In genomic region chr10:3018247-3018646, GRCh38 we compare ENCODE assay signal across 35 cellular contexts. TPM values are rescaled to one million over a fixed set of nuclear protein-coding genes. Genes with fewer than 3 reads are reported as not detected.
DNase-seq lines count a peak whose midpoint lies in the region; ATAC-seq, FAIRE-seq and TF ChIP-seq lines count a peak whose summit lies in the region.
"Had no signal": no experiment of that assay in that cellular context is flagged by ENCODE, and none has a peak within 500 bp of the region (broad histone marks: within the 10 kb centered on the region; RNA-seq: fewer than 3 reads in every experiment).

No MANE protein-coding gene starts in this region.

- H4K20me1 ChIP-seq in PC-3 (ENCODE audit: low read length) = no peaks in the 10 kb centered on the region
- H4K20me1 ChIP-seq: BLaER1; BLaER1 treated with 17β-estradiol and CSF1 and Interleukin-3, amounts not matched to agents 10 nM and 100 nM had no signal

- H3K9me2 ChIP-seq in PC-3 (replicated peaks; ENCODE audit: low read length) = no peaks in the 10 kb centered on the region

- H3K9me3 ChIP-seq in HEK293 (ENCODE audit: control insufficient read depth, insufficient read depth, low read depth, low read length) = no peaks in the 10 kb centered on the region
- H3K9me3 ChIP-seq in upper lobe of right lung = no peaks in the 10 kb centered on the region
- no peaks in the 10 kb centered on the region for H3K9me3 ChIP-seq in PC-3 (ENCODE audit: low read length)
- H3K9me3 ChIP-seq: BE2C, BLaER1, Caco-2 had no signal

- H3K36me3 Mint-ChIP-seq in osteocyte (ENCODE audit: unreplicated experiment) = no peaks in the 10 kb centered on the region
- H3K36me3 Mint-ChIP-seq: CD14-positive monocyte; CD4-positive, alpha-beta memory T cell; CD4-positive, CD25-positive, alpha-beta regulatory T cell; CD8-positive, alpha-beta T cell had no signal

- H3K4me3 ChIP-seq in HEK293 (ENCODE audit: low read depth, low read length) (no peak overlapping the region), bronchial epithelial cell (ENCODE audit: low read depth, low read length) (no peak overlapping the region), upper lobe of right lung (no peak overlapping the region), PC-3 (ENCODE audit: low read length) (no peak overlapping the region)
- H3K4me3 ChIP-seq: A549; BLaER1; BLaER1 treated with 17β-estradiol and CSF1 and Interleukin-3, amounts not matched to agents 10 nM and 100 nM had no signal

- H3K36me3 ChIP-seq in HEK293 (ENCODE audit: control insufficient read depth in 2 of 2, insufficient read depth in 1 of 2, low read length in 2 of 2) = no peaks in the 10 kb centered on the region
- no peaks in the 10 kb centered on the region for H3K36me3 ChIP-seq in bronchial epithelial cell (ENCODE audit: control insufficient read depth, insufficient read depth, low read length)
- no peaks in the 10 kb centered on the region for H3K36me3 ChIP-seq in upper lobe of right lung
- H3K36me3 ChIP-seq in PC-3 (ENCODE audit: low read depth, low read length) = no peaks in the 10 kb centered on the region
- H3K36me3 ChIP-seq: BE2C; BLaER1; BLaER1 treated with 17β-estradiol and CSF1 and Interleukin-3, amounts not matched to agents 10 nM and 100 nM had no signal

- POLR2A ChIA-PET in HEK293 (lab: Yijun Ruan, JAX) = no interaction called here
- POLR2A ChIA-PET in PC-3 (lab: Charles Lee; ENCODE audit: unreplicated experiment) = no interaction called here

- peaks cover 22% of the 10 kb centered on the region for H3K27me3 Mint-ChIP-seq in osteocyte (ENCODE audit: unreplicated experiment)

- CTCF ChIA-PET in HEK293 (lab: Yijun Ruan, JAX) = interaction anchor here (1.0 kb wide), 1 partner anchor 26 kb away, joined by 3 read pairs; no protein-coding TSS in a partner anchor
- CTCF ChIA-PET in PC-3 (lab: Charles Lee) = no interaction called here

- no peaks in the 10 kb centered on the region for H3K4me1 ChIP-seq in HEK293 (ENCODE audit: control insufficient read depth, insufficient read depth, low read length)
- no peaks in the 10 kb centered on the region for H3K4me1 ChIP-seq in upper lobe of right lung
- no peaks in the 10 kb centered on the region for H3K4me1 ChIP-seq in PC-3 (ENCODE audit: insufficient read depth, low read length)
- H3K4me1 ChIP-seq: A549; BE2C; BLaER1; BLaER1 treated with 17β-estradiol and CSF1 and Interleukin-3, amounts not matched to agents 10 nM and 100 nM; Caco-2 had no signal

- no TSS peak for BruUV-seq in PC-3 (replicated peaks; lab: Mats Ljungman, UMichigan)

- no peak overlapping the region for H3K27ac Mint-ChIP-seq in osteocyte (ENCODE audit: unreplicated experiment)
- H3K27ac Mint-ChIP-seq: B cell; CD14-positive monocyte; CD4-positive, alpha-beta memory T cell; CD4-positive, alpha-beta T cell; CD4-positive, CD25-positive, alpha-beta regulatory T cell; CD8-positive, alpha-beta T cell had no signal

- no peak overlapping the region for H3K27ac ChIP-seq in HEK293 (ENCODE audit: extremely low read depth, low read depth, low read length)
- H3K27ac ChIP-seq in upper lobe of right lung = no peak overlapping the region
- H3K27ac ChIP-seq in PC-3 (ENCODE audit: low read length) = no peak overlapping the region
- H3K27ac ChIP-seq: 22Rv1; A549; BLaER1; BLaER1 treated with 17β-estradiol and CSF1 and Interleukin-3, amounts not matched to agents 10 nM and 100 nM; C4-2B had no signal

- no peak overlapping the region for H2AFZ ChIP-seq in PC-3 (ENCODE audit: low read length)

- H3K79me2 ChIP-seq in PC-3 (ENCODE audit: low read length) = no peaks in the 10 kb centered on the region

- H3K4me3 Mint-ChIP-seq in osteocyte (ENCODE audit: unreplicated experiment) = no peak overlapping the region
- H3K4me3 Mint-ChIP-seq: B cell; CD14-positive monocyte; CD4-positive, alpha-beta memory T cell; CD4-positive, alpha-beta T cell; CD4-positive, CD25-positive, alpha-beta regulatory T cell; CD8-positive, alpha-beta memory T cell; CD8-positive, alpha-beta T cell had no signal

- ATAC-seq in upper lobe of right lung (no peak), PC-3 (no peak)
- ATAC-seq: A549; CD8-positive, alpha-beta T cell had no signal

- no peaks in the 10 kb centered on the region for H3F3A ChIP-seq in PC-3 (ENCODE audit: low read length, unreplicated experiment)

- H3K4me2 ChIP-seq in PC-3 (ENCODE audit: low read length) = no peak overlapping the region
- H3K4me2 ChIP-seq: A549; BLaER1; BLaER1 treated with 17β-estradiol and CSF1 and Interleukin-3, amounts not matched to agents 10 nM and 100 nM had no signal

- peak; percentile 7 for FAIRE-seq in bronchial epithelial cell (lab: Jason Lieb, UNC)
- FAIRE-seq: A204.1, A549, D721Med had no signal

- no peak for TF ChIP-seq CTCF in HEK293 (tag by site-specific recombination; IDR thresholded peaks at IDR 0.05)
- TF ChIP-seq CTCF in bronchial epithelial cell (IDR thresholded peaks at IDR 0.05; ENCODE audit: insufficient read depth, low read length, severe bottlenecking) = no peak
- TF ChIP-seq CTCF in osteocyte (IDR thresholded peaks at IDR 0.05) = no peak
- no peak for TF ChIP-seq CTCF in upper lobe of right lung (IDR thresholded peaks at IDR 0.05)
- TF ChIP-seq CTCF in PC-3 (conservative IDR thresholded peaks at IDR 0.05; ENCODE audit: low read depth, low read length) = no peak

- no peaks in the 10 kb centered on the region for H3K27me3 ChIP-seq in bronchial epithelial cell (ENCODE audit: control insufficient read depth, insufficient read depth, low read length)
- H3K27me3 ChIP-seq in upper lobe of right lung = peaks cover 6% of the 10 kb centered on the region
- peaks cover 19% of the 10 kb centered on the region for H3K27me3 ChIP-seq in PC-3 (ENCODE audit: low read length)
- H3K27me3 ChIP-seq: BE2C; BLaER1; BLaER1 treated with 17β-estradiol and CSF1 and Interleukin-3, amounts not matched to agents 10 nM and 100 nM had no signal

- DNase-seq in bronchial epithelial cell (ENCODE audit: low read depth) (no peak), osteocyte (ENCODE audit: extremely low spot score, unreplicated experiment) (peak; percentile 65), upper lobe of right lung (no peak), PC-3 (no peak)
- DNase-seq in effector CD4-positive, alpha-beta T cell = no peak
- DNase-seq: 8988T; ACHN; AML-193; BE2C; C1 segment of cervical spinal cord; Caco-2; Calu3; CD4-positive, alpha-beta memory T cell; CD4-positive, alpha-beta T cell; CD4-positive, CD25-positive, alpha-beta regulatory T cell; CD8-positive, alpha-beta memory T cell; CD8-positive, alpha-beta T cell; COR-L47; DMS 273 treated with DMSO at 0.1 percent for 48 hours; DMS153; DMS53; DMS79; DMS79 treated with DMSO at 0.1 percent for 48 hours; DND-41; EL had no signal

- H3K9ac ChIP-seq in PC-3 (ENCODE audit: low read length) = no peak overlapping the region
- H3K9ac ChIP-seq: BLaER1; BLaER1 treated with 17β-estradiol and CSF1 and Interleukin-3, amounts not matched to agents 10 nM and 100 nM had no signal

- peaks cover 5% of the 10 kb centered on the region for H3K9me3 Mint-ChIP-seq in osteocyte (ENCODE audit: unreplicated experiment)
- H3K9me3 Mint-ChIP-seq: CD8-positive, alpha-beta T cell had no signal

- H3K4me1 Mint-ChIP-seq in osteocyte (ENCODE audit: unreplicated experiment) = peaks cover 21% of the 10 kb centered on the region
- H3K4me1 Mint-ChIP-seq: B cell; CD14-positive monocyte; CD4-positive, alpha-beta memory T cell; CD4-positive, CD25-positive, alpha-beta regulatory T cell; CD8-positive, alpha-beta memory T cell had no signal

- intact Hi-C loops in upper lobe of right lung (cut with DNase I) (no loop called here), PC-3 (cut with micrococcal nuclease) (no loop called here)

TF ChIP-seq in HEK293, 187 proteins besides CTCF, POLR2A, EP300 and RAD21:
- TF ChIP-seq ZNF777 (tag by site-specific recombination; IDR thresholded peaks at IDR 0.05; ENCODE audit: borderline replicate concordance) (no peak), ZNF555 (tag by site-specific recombination; conservative IDR thresholded peaks at IDR 0.05) (no peak), ZNF169 (tag by site-specific recombination; IDR thresholded peaks at IDR 0.05) (no peak), ZNF558 (tag by site-specific recombination; IDR thresholded peaks at IDR 0.05) (no peak), ZNF677 (tag by site-specific recombination; IDR thresholded peaks at IDR 0.05) (no peak), SALL2 (tag by site-specific recombination; IDR thresholded peaks at IDR 0.05; ENCODE audit: borderline replicate concordance) (no peak), GLIS1 (tag by site-specific recombination; IDR thresholded peaks at IDR 0.05) (peak; percentile 60), ZNF140 (tag by site-specific recombination; IDR thresholded peaks at IDR 0.05) (no peak)
TF ChIP-seq in HEK293: peak in this region for 1.

RNA-seq across cellular contexts. Expression of gene PFKP, which starts 49.1 kb away (rescaled TPM):
- total RNA-seq in bronchial epithelial cell (188 and 196 TPM in 2 replicates), osteocyte (150 and 158 TPM in 2 replicates), upper lobe of right lung (29.3 TPM), PC-3 (2014; rRNA removed) (140 and 172 TPM in 2 replicates)
